ENCODE assay signal across 7 cellular contexts in genomic region chr1:17919525-17920439, GRCh38.
DNase-seq lines count a peak whose midpoint lies in the region; ATAC-seq and TF ChIP-seq lines count a peak whose summit lies in the region.

No MANE protein-coding gene starts in this region.

- no peak for ATAC-seq in HG03095 (IDR thresholded peaks at IDR 0.05; ENCODE audit: unreplicated experiment)
- no peak for ATAC-seq in GM19328 (IDR thresholded peaks at IDR 0.05; ENCODE audit: unreplicated experiment)

- no peaks in the 10 kb centered on the region for H3K9me3 Mint-ChIP-seq in mesothelial cell of epicardium

- no peaks in the 10 kb centered on the region for H3K36me3 Mint-ChIP-seq in mesothelial cell of epicardium

- no peak overlapping the region for H3K4me3 Mint-ChIP-seq in mesothelial cell of epicardium

- peak; percentile 31 for DNase-seq in DMS153 (lab: John Stamatoyannopoulos, UW)
- DNase-seq in HT-29 (ENCODE audit: low spot score) = peak; percentile 57
- DNase-seq in anterior cingulate cortex (lab: John Stamatoyannopoulos, UW) = peak in 41 of 58 donors; percentile 3 to 67 (median 16)
- peak; percentile 48 to 71 for DNase-seq in mesothelial cell of epicardium (ENCODE audit: low spot score in 2 of 2, unreplicated experiment in 2 of 2)
- no peak for DNase-seq in epidermal melanocyte (ENCODE audit: insufficient read length, low spot score)

- H3K4me1 Mint-ChIP-seq in mesothelial cell of epicardium = no peaks in the 10 kb centered on the region

- TF ChIP-seq CTCF in mesothelial cell of epicardium (IDR thresholded peaks at IDR 0.05; ENCODE audit: unreplicated experiment) = no peak

- no peak overlapping the region for H3K27ac Mint-ChIP-seq in mesothelial cell of epicardium

- H3K27me3 Mint-ChIP-seq in mesothelial cell of epicardium (ENCODE audit: low read depth) = peaks cover 56% of the 10 kb centered on the region
